In the genomic region with DNA sequence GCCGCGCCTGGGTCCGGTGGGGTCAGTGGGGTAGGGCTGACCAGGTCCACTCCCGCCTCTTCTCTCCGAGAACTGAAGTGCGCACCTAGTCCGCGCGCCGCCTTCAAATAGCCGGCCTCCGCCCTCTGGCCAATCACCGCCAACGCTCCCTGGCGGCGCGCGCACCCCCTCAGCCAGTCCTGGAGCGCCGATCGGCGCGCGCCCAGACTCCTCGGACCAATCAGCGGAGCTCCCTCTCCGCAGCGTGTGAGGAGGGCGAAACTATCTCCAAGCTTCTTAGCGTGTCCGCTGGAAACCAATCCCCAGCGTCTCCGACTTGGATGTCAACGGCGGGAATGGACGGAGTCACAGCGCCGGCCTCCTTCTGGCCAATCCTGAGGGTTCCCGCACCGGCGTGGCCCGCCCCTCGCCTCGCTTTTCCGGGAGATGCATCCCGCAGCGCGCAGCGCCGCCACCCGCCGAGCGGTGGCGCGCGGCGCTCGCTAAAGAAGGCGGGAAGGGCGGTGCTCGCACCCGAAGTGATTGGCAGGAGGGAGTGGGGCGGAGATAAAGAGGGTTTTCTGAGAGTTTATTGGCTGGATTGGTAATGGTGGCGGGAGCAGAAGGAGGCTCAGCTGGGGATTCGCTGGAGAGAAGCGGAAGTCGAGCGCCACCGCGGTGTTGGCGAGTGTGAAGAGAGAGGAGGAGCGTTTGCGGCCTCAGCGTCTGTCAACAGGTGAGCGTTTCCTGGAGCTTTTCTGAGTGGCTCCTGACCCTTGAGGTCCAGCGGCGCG, we compare ENCODE assay signal across 8 cellular contexts. TPM values are rescaled to one million over a fixed set of nuclear protein-coding genes. Genes with fewer than 3 reads are reported as not detected.
DNase-seq lines count a peak whose midpoint lies in the region; ATAC-seq and TF ChIP-seq lines count a peak whose summit lies in the region.

A gene (minus strand): TSS at position 81 of the 773 bp plus-strand sequence. CDS start 133 bp downstream, outside the sequence.

- H3K36me3 Mint-ChIP-seq in endothelial cell (ENCODE audit: low read depth, unreplicated experiment) (no peaks in the 10 kb centered on the region), mesothelial cell of epicardium (no peaks in the 10 kb centered on the region)

- peak within 1 kb of the TSS; percentile 95 for H3K4me2 ChIP-seq in OCI-LY3 (ENCODE audit: low read length)

- no peaks in the 10 kb centered on the region for H4K20me1 ChIP-seq in OCI-LY3 (ENCODE audit: insufficient read depth, low read length)

- H3K4me1 ChIP-seq in OCI-LY3 (ENCODE audit: low read length): peaks cover 5% of the 10 kb centered on the region

- H3K4me3 Mint-ChIP-seq in endothelial cell (ENCODE audit: unreplicated experiment) (peak within 1 kb of the TSS; percentile 98), mesothelial cell of epicardium (peak within 1 kb of the TSS; percentile 90)

- H3K36me3 ChIP-seq in OCI-LY3 (replicated peaks; ENCODE audit: low read depth, low read length): peaks cover 16% of the 10 kb centered on the region

- H3K27me3 ChIP-seq in OCI-LY3 (ENCODE audit: low read depth, low read length): no peaks in the 10 kb centered on the region

- H3K27ac Mint-ChIP-seq in endothelial cell (ENCODE audit: unreplicated experiment): peak within 1 kb of the TSS; percentile 98
- H3K27ac Mint-ChIP-seq in mesothelial cell of epicardium: peak within 1 kb of the TSS; percentile 98

- DNase-seq in DMS114 treated with DMSO at 0.1 percent for 48 hours (lab: John Stamatoyannopoulos, UW; ENCODE audit: unreplicated experiment) (peak; percentile 98), HuH-7.5 (ENCODE audit: low spot score) (peak; percentile 99), endothelial cell (ENCODE audit: low spot score) (peak; percentile 98), mesothelial cell of epicardium (ENCODE audit: low spot score in 2 of 2, unreplicated experiment in 2 of 2) (peak; percentile 97 to 98)
- peak; percentile 97 for DNase-seq in activated CD8-positive, alpha-beta memory T cell treated with anti-CD3 and anti-CD28 coated beads, Interleukin-2, amount 50 U/mL, for 48 hours
- DNase-seq in stimulated activated CD8-positive, alpha-beta memory T cell treated with anti-CD3 and anti-CD28 coated beads, Interleukin-15, amount 100 ng/mL, for 48 hours (ENCODE audit: low read depth in 2 of 2): peak; percentile 97 to 98

- H3K79me2 ChIP-seq in OCI-LY3 (ENCODE audit: low read length): peaks cover 35% of the 10 kb centered on the region

- peak within 1 kb of the TSS; percentile 97 for H3K4me3 ChIP-seq in OCI-LY3 (ENCODE audit: low read length)

- H3K9me3 Mint-ChIP-seq in endothelial cell (ENCODE audit: unreplicated experiment) (no peaks in the 10 kb centered on the region), mesothelial cell of epicardium (no peaks in the 10 kb centered on the region)

- TF ChIP-seq CTCF in OCI-LY3 (IDR thresholded peaks at IDR 0.05; ENCODE audit: low read depth, low read length): peak; percentile 90
- peak; percentile 60 for TF ChIP-seq CTCF in endothelial cell (IDR thresholded peaks at IDR 0.05; ENCODE audit: unreplicated experiment)
- TF ChIP-seq CTCF in mesothelial cell of epicardium (IDR thresholded peaks at IDR 0.05; ENCODE audit: unreplicated experiment): peak; percentile 63

- ATAC-seq in GM21526 (IDR thresholded peaks at IDR 0.05; ENCODE audit: low FRiP score, unreplicated experiment): peak; percentile 73

- H3K9ac ChIP-seq in OCI-LY3 (ENCODE audit: low read length): peak within 1 kb of the TSS; percentile 92

- H2AFZ ChIP-seq in OCI-LY3 (ENCODE audit: low read depth, low read length): peak within 1 kb of the TSS; percentile 8; the same call in 1 of the 2 replicates

- H3K4me1 Mint-ChIP-seq in endothelial cell (ENCODE audit: unreplicated experiment) (peaks cover 19% of the 10 kb centered on the region), mesothelial cell of epicardium (peaks cover 27% of the 10 kb centered on the region)

- peaks cover 7% of the 10 kb centered on the region for H3K27me3 Mint-ChIP-seq in endothelial cell (ENCODE audit: unreplicated experiment)
- H3K27me3 Mint-ChIP-seq in mesothelial cell of epicardium (ENCODE audit: low read depth): no peaks in the 10 kb centered on the region

- peak within 1 kb of the TSS; percentile 57 for H3K27ac ChIP-seq in OCI-LY3 (ENCODE audit: low read length)

- H3K9me3 ChIP-seq in OCI-LY3 (ENCODE audit: insufficient read depth, low read length): no peaks in the 10 kb centered on the region

RNA-seq across cellular contexts. Expression of the gene that starts here (rescaled TPM):
- total RNA-seq in endothelial cell (ENCODE audit: unreplicated experiment) (7.1 TPM), mesothelial cell of epicardium (6.3 to 8.9 TPM (median 8.4 TPM) in 3 replicates)

Comparison
In these comparisons a context has a peak if more than half of its experiments do, and no peak if none do; other contexts are left out.
1. Peak in every context shown above with its lines: DNase-seq, ATAC-seq, H3K4me3 ChIP-seq and H3K27ac ChIP-seq.